9 cellular contexts compared by ENCODE assay signal in the genomic region with DNA sequence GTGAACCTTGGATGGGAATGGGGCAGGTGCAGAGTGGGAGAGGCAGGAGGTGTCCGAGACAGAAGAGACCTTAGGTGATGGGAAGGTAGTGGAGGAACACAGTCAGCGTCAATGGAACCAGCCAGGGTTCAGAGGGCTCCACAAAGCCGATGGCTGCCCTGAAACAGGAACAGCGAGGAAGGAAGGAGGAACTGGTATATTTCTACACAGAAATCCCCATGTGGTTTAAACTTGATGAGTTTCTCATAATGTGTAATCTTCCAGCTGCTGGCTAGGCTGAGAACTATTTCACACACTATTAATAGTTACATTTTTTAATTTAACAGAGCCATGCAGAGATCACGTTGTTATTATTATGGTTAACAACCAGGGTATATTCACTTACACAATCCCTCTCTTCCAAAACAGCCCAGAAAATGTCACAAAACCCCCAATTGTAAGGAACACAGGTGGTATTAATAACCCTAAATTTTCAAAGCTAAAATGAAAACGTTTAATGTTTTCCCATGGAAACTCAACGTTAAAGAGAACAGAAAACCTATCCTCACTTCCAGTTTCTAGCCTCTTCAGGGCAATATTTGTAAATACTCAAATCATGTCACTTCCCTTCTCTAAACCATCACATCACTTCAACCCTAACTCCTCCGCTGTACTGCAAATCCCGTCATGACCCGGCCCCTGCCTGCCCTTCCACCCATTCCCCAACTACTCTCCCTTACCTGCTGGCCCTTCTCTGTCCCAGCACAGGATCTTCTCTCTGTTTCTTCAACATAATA.
DNase-seq lines count a peak whose midpoint lies in the region; ATAC-seq and TF ChIP-seq lines count a peak whose summit lies in the region.
"Had no signal": no experiment of that assay in that cellular context is flagged by ENCODE, and none has a peak within 500 bp of the region (broad histone marks: within the 10 kb centered on the region; RNA-seq: fewer than 3 reads in every experiment).

No MANE protein-coding gene starts in this region.

- no peaks in the 10 kb centered on the region for H3K9me3 ChIP-seq in parathyroid adenoma (ENCODE audit: control insufficient read depth, low read length)
- H3K9me3 ChIP-seq: SJSA1 had no signal

- TF ChIP-seq CTCF in dorsolateral prefrontal cortex (IDR thresholded peaks at IDR 0.05 in 54 of 56, conservative IDR thresholded peaks at IDR 0.05 in 2 of 56; ENCODE audit: low read depth in 1 of 56, partially characterized antibody in 56 of 56) = no peak
- TF ChIP-seq CTCF in parathyroid adenoma (IDR thresholded peaks at IDR 0.05) = no peak

- ATAC-seq in GM18873 (IDR thresholded peaks at IDR 0.05; ENCODE audit: low FRiP score, unreplicated experiment) = peak; percentile 57
- peak; percentile 65 for ATAC-seq in HG03354 (IDR thresholded peaks at IDR 0.05; ENCODE audit: poor library complexity, severe bottlenecking, unreplicated experiment)
- ATAC-seq in HG03159 (IDR thresholded peaks at IDR 0.05; ENCODE audit: unreplicated experiment) = no peak

- H3K4me2 ChIP-seq in parathyroid adenoma (ENCODE audit: low read length) = no peak overlapping the region

- intact Hi-C loops in dorsolateral prefrontal cortex (cut with DNase I) = no loop called here

- H3K79me2 ChIP-seq in parathyroid adenoma = peaks cover 6% of the 10 kb centered on the region

- H3K4me1 ChIP-seq in parathyroid adenoma = no peaks in the 10 kb centered on the region

- H3K36me3 ChIP-seq in parathyroid adenoma (ENCODE audit: control insufficient read depth, insufficient read depth, low read length) = no peaks in the 10 kb centered on the region

- H3K4me3 ChIP-seq in dorsolateral prefrontal cortex (no peak overlapping the region), parathyroid adenoma (ENCODE audit: low read depth, low read length) (no peak overlapping the region)
- H3K4me3 ChIP-seq: SJSA1 had no signal

- DNase-seq in dorsolateral prefrontal cortex = no peak
- DNase-seq in NCI-H187 (lab: John Stamatoyannopoulos, UW) = no peak
- DNase-seq in iPS-NIHi11 (ENCODE audit: low spot score) = no peak
- no peak for DNase-seq in HK-2 (ENCODE audit: unreplicated experiment)

- H3K27ac ChIP-seq in dorsolateral prefrontal cortex (peak overlapping the region in 51 of 59 donors; percentile 1 to 97 (median 70)), parathyroid adenoma (peak overlapping the region; percentile 84)

- H2AFZ ChIP-seq in parathyroid adenoma = no peak overlapping the region

- H3K9ac ChIP-seq in parathyroid adenoma = no peak overlapping the region

- H3K27me3 ChIP-seq in dorsolateral prefrontal cortex = no peaks in the 10 kb centered on the region
- no peaks in the 10 kb centered on the region for H3K27me3 ChIP-seq in parathyroid adenoma (ENCODE audit: control insufficient read depth, insufficient read depth, low read length)
- H3K27me3 ChIP-seq: SJSA1 had no signal
